In genomic region chr3:174243194-174243593, GRCh38 we compare ENCODE assay signal across 19 cellular contexts.
DNase-seq lines count a peak whose midpoint lies in the region; ATAC-seq, FAIRE-seq and TF ChIP-seq lines count a peak whose summit lies in the region.
"Had no signal": no experiment of that assay in that cellular context is flagged by ENCODE, and none has a peak within 500 bp of the region (broad histone marks: within the 10 kb centered on the region; RNA-seq: fewer than 3 reads in every experiment).

No MANE protein-coding gene starts in this region.

- H3K27ac ChIP-seq in ACC112 (ENCODE audit: low read depth, low read length): no peak overlapping the region
- no peak overlapping the region for H3K27ac ChIP-seq in astrocyte (ENCODE audit: low read depth, low read length)

- H3K4me3 Mint-ChIP-seq in astrocyte (ENCODE audit: unreplicated experiment): no peak overlapping the region
- H3K4me3 Mint-ChIP-seq: activated CD4-positive, alpha-beta T cell treated with anti-CD3 and anti-CD28 coated beads for 36 hours; activated naive CD4-positive, alpha-beta T cell treated with anti-CD3 and anti-CD28 coated beads, Interleukin-2, amount 10 ng/mL, durations not matched to agents 7 days and 5 days; CD8-positive, alpha-beta memory T cell; mesothelial cell of epicardium had no signal

- H3K4me1 ChIP-seq in ACC112 (ENCODE audit: control insufficient read depth, insufficient read depth, low read length, unreplicated experiment): peaks cover 5% of the 10 kb centered on the region
- no peaks in the 10 kb centered on the region for H3K4me1 ChIP-seq in astrocyte (ENCODE audit: insufficient read depth, low read length)

- no peaks in the 10 kb centered on the region for H3K36me3 Mint-ChIP-seq in astrocyte (ENCODE audit: low read depth, unreplicated experiment)
- H3K36me3 Mint-ChIP-seq: activated naive CD4-positive, alpha-beta T cell treated with anti-CD3 and anti-CD28 coated beads, Interleukin-2, amount 10 ng/mL, durations not matched to agents 7 days and 5 days; CD8-positive, alpha-beta memory T cell; mesothelial cell of epicardium had no signal

- peak overlapping the region; percentile 73 for H2AFZ ChIP-seq in ACC112 (ENCODE audit: low read length, unreplicated experiment)
- no peak overlapping the region for H2AFZ ChIP-seq in astrocyte (ENCODE audit: low read depth, low read length)

- CTCF ChIA-PET in HEK293T (lab: Yijun Ruan, JAX): no interaction called here

- DNase-seq in HEK293T (ENCODE audit: extremely low spot score): peak; percentile 57
- DNase-seq in astrocyte (ENCODE audit: low read depth): peak; percentile 63
- peak; percentile 39 for DNase-seq in kidney glomerular epithelial cell (lab: John Stamatoyannopoulos, UW)
- DNase-seq in NCI-H2081 treated with DMSO at 0.1 percent for 48 hours (lab: John Stamatoyannopoulos, UW): no peak
- DNase-seq in KBM-7: no peak
- DNase-seq: activated CD4-positive, alpha-beta T cell treated with anti-CD3 and anti-CD28 coated beads for 36 hours; activated naive CD4-positive, alpha-beta T cell treated with anti-CD3 and anti-CD28 coated beads, Interleukin-2, amount 10 ng/mL, durations not matched to agents 7 days and 5 days; caudate nucleus; CD8-positive, alpha-beta memory T cell; NCI-H1092; NCI-H2171 treated with DMSO at 0.1 percent for 48 hours; SHP77; trophoblast cell had no signal

- H3K27ac Mint-ChIP-seq in astrocyte (ENCODE audit: unreplicated experiment): no peak overlapping the region
- H3K27ac Mint-ChIP-seq: activated CD4-positive, alpha-beta T cell treated with anti-CD3 and anti-CD28 coated beads for 36 hours; activated naive CD4-positive, alpha-beta T cell treated with anti-CD3 and anti-CD28 coated beads, Interleukin-2, amount 10 ng/mL, durations not matched to agents 7 days and 5 days; CD8-positive, alpha-beta memory T cell; mesothelial cell of epicardium had no signal

- no peak overlapping the region for H3K9ac ChIP-seq in astrocyte (ENCODE audit: low read length)

- FAIRE-seq in astrocyte (lab: Jason Lieb, UNC): no peak
- FAIRE-seq: A204.1, endometrium had no signal

- no peak for TF ChIP-seq CTCF in astrocyte (IDR thresholded peaks at IDR 0.05; ENCODE audit: insufficient read depth, low read depth, low read length)

- H4K20me1 ChIP-seq in astrocyte (ENCODE audit: insufficient read depth, low read length): no peaks in the 10 kb centered on the region

- no peak overlapping the region for H3K4me2 ChIP-seq in astrocyte (ENCODE audit: low read length)

- ATAC-seq in esophagus mucosa (no peak), GM19351 (IDR thresholded peaks at IDR 0.05; ENCODE audit: unreplicated experiment) (no peak)
- ATAC-seq: activated CD4-positive, alpha-beta T cell treated with anti-CD3 and anti-CD28 coated beads for 36 hours had no signal

- H3K4me3 ChIP-seq in ACC112 (ENCODE audit: low read depth, low read length): no peak overlapping the region
- H3K4me3 ChIP-seq in astrocyte (ENCODE audit: insufficient read depth, low read depth, low read length): no peak overlapping the region

- peaks cover 1% of the 10 kb centered on the region for H3K4me1 Mint-ChIP-seq in astrocyte (ENCODE audit: low read depth, unreplicated experiment)
- H3K4me1 Mint-ChIP-seq: activated CD4-positive, alpha-beta T cell treated with anti-CD3 and anti-CD28 coated beads for 36 hours; activated naive CD4-positive, alpha-beta T cell treated with anti-CD3 and anti-CD28 coated beads, Interleukin-2, amount 10 ng/mL, durations not matched to agents 7 days and 5 days; CD8-positive, alpha-beta memory T cell had no signal

- no peaks in the 10 kb centered on the region for H3K27me3 Mint-ChIP-seq in astrocyte (ENCODE audit: low read depth, unreplicated experiment)
- H3K27me3 Mint-ChIP-seq: activated CD4-positive, alpha-beta T cell treated with anti-CD3 and anti-CD28 coated beads for 36 hours; activated naive CD4-positive, alpha-beta T cell treated with anti-CD3 and anti-CD28 coated beads, Interleukin-2, amount 10 ng/mL, durations not matched to agents 7 days and 5 days; CD8-positive, alpha-beta memory T cell had no signal

- in situ Hi-C loops in KBM-7 (cut with MboI; ENCODE audit: low pct_unique_long_range_greater_than_20kb, low sequenced_read_pairs): no loop called here

- H3K79me2 ChIP-seq in ACC112 (ENCODE audit: control insufficient read depth, insufficient read depth, low read length, unreplicated experiment) (no peaks in the 10 kb centered on the region), astrocyte (ENCODE audit: insufficient read depth, low read length) (no peaks in the 10 kb centered on the region)

- H3K9me3 ChIP-seq in astrocyte (ENCODE audit: insufficient read depth, low read depth, low read length): no peaks in the 10 kb centered on the region

- H3K36me3 ChIP-seq in ACC112 (ENCODE audit: insufficient read depth, low read length): no peaks in the 10 kb centered on the region
- no peaks in the 10 kb centered on the region for H3K36me3 ChIP-seq in astrocyte (ENCODE audit: insufficient read depth, low read length)

- H3K27me3 ChIP-seq in ACC112 (ENCODE audit: insufficient read depth, low read length) (no peaks in the 10 kb centered on the region), astrocyte (ENCODE audit: insufficient read depth, low read length) (no peaks in the 10 kb centered on the region)

- POLR2A ChIA-PET in HEK293T (lab: Yijun Ruan, JAX): no interaction called here

- H3K9me3 Mint-ChIP-seq in astrocyte (ENCODE audit: unreplicated experiment): no peaks in the 10 kb centered on the region
- H3K9me3 Mint-ChIP-seq: mesothelial cell of epicardium had no signal

TF ChIP-seq in HEK293T, 16 proteins besides CTCF, POLR2A, EP300 and RAD21:
- TF ChIP-seq PKNOX1 (IDR thresholded peaks at IDR 0.05) (peak; percentile 76), FOXK2 (IDR thresholded peaks at IDR 0.05) (no peak; the same call in 1 of the 2 replicates)

Comparison
In these comparisons a context has a peak if more than half of its experiments do, and no peak if none do; other contexts are left out.
1. DNase-seq: peak in HEK293T (single experiment), astrocyte (single experiment) and kidney glomerular epithelial cell (single experiment); none in NCI-H2081 treated with DMSO at 0.1 percent for 48 hours (single experiment) and KBM-7 (single experiment).